24 cellular contexts compared by ENCODE assay signal in genomic region chr3:149593416-149594160, GRCh38.
DNase-seq lines count a peak whose midpoint lies in the region; ATAC-seq and TF ChIP-seq lines count a peak whose summit lies in the region.
"Had no signal": no experiment of that assay in that cellular context is flagged by ENCODE, and none has a peak within 500 bp of the region (broad histone marks: within the 10 kb centered on the region; RNA-seq: fewer than 3 reads in every experiment).

No MANE protein-coding gene starts in this region.

- H3K4me1 Mint-ChIP-seq in neural crest cell, result peaks cover 46% of the 10 kb centered on the region
- H3K4me1 Mint-ChIP-seq: immature natural killer cell had no signal

- 77% methylated on average over 8 of the region's 8 CpGs for WGBS in right cardiac atrium
- 34 to 40% methylated on average over 8 of the region's 8 CpGs for WGBS in tibial nerve, 2 donors

- no peak overlapping the region for H3K27ac Mint-ChIP-seq in neural crest cell (ENCODE audit: unreplicated experiment)
- H3K27ac Mint-ChIP-seq: dendritic cell treated with granulocyte-macrophage colony-stimulating factor and Interleukin-4, amounts not matched to agents 40 ng/mL and 50 ng/mL, for 4 days; immature natural killer cell had no signal

- no peaks in the 10 kb centered on the region for H3K36me3 ChIP-seq in left ventricle myocardium inferior
- H3K36me3 ChIP-seq in tibial nerve, result no peaks in the 10 kb centered on the region
- H3K36me3 ChIP-seq: BLaER1 treated with 17β-estradiol and CSF1 and Interleukin-3, amounts not matched to agents 10 nM and 100 nM; neutrophil; thyroid gland had no signal

- no peaks in the 10 kb centered on the region for H3K27me3 ChIP-seq in left ventricle myocardium inferior (ENCODE audit: low read depth)
- H3K27me3 ChIP-seq in right cardiac atrium (ENCODE audit: control insufficient read depth, insufficient read depth), result no peaks in the 10 kb centered on the region
- H3K27me3 ChIP-seq in tibial nerve, result no peaks in the 10 kb centered on the region
- H3K27me3 ChIP-seq: hepatocyte, thyroid gland had no signal

- no peaks in the 10 kb centered on the region for H3K27me3 Mint-ChIP-seq in neural crest cell (ENCODE audit: low read depth)

- H3K4me1 ChIP-seq in left ventricle myocardium inferior, result peaks cover 79% of the 10 kb centered on the region
- peaks cover 5% of the 10 kb centered on the region for H3K4me1 ChIP-seq in right cardiac atrium (ENCODE audit: control insufficient read depth, insufficient read depth, low read length)
- H3K4me1 ChIP-seq in tibial nerve, result peaks cover 0 to 75% (median 36%) of the 10 kb centered on the region in 4 donors

- no peak for ATAC-seq in right cardiac atrium
- ATAC-seq in GM19035 (IDR thresholded peaks at IDR 0.05; ENCODE audit: unreplicated experiment), result no peak
- ATAC-seq in HG02973 (IDR thresholded peaks at IDR 0.05; ENCODE audit: unreplicated experiment), result no peak
- ATAC-seq: left lobe of liver; stimulated activated naive CD8-positive, alpha-beta T cell treated with anti-CD3 and anti-CD28 coated beads, Interleukin-15, Interleukin-2, amounts not matched to agents 100 U/mL and 50 U/mL, for 24 hours had no signal

- H3K36me3 Mint-ChIP-seq in neural crest cell (ENCODE audit: low read depth), result no peaks in the 10 kb centered on the region
- H3K36me3 Mint-ChIP-seq: immature natural killer cell had no signal

- H3K4me3 Mint-ChIP-seq in neural crest cell, result peak overlapping the region; percentile 7
- H3K4me3 Mint-ChIP-seq: dendritic cell treated with granulocyte-macrophage colony-stimulating factor and Interleukin-4, amounts not matched to agents 40 ng/mL and 50 ng/mL, for 4 days; immature natural killer cell had no signal

- H3K27ac ChIP-seq in left ventricle myocardium inferior (replicated peaks) (peak overlapping the region; percentile 59), right cardiac atrium (ENCODE audit: low read length) (no peak overlapping the region), tibial nerve (peak overlapping the region in 2 of 4 donors; percentile 44 to 63)
- H3K27ac ChIP-seq: hepatocyte, neutrophil, thyroid gland had no signal

- TF ChIP-seq CTCF in left ventricle myocardium inferior (IDR thresholded peaks at IDR 0.05; ENCODE audit: borderline replicate concordance) (no peak), neural crest cell (conservative IDR thresholded peaks at IDR 0.05) (no peak), tibial nerve (IDR thresholded peaks at IDR 0.05) (no peak)

- DNase-seq in left ventricle myocardium inferior (no peak), right cardiac atrium (no peak), astrocyte of the hippocampus (ENCODE audit: low read depth, low spot score) (peak; percentile 43), neural crest cell (ENCODE audit: low read depth, low spot score) (no peak), GM03348 (ENCODE audit: low spot score) (no peak), tibial nerve (ENCODE audit: low spot score in 2 of 2) (no peak)
- DNase-seq: ACHN; activated CD4-positive, alpha-beta T cell treated with anti-CD3 and anti-CD28 coated beads, Interleukin-2, amount 50 U/mL, for 4 hours; activated CD8-positive, alpha-beta memory T cell treated with anti-CD3 and anti-CD28 coated beads, Interleukin-2, amount 50 U/mL, for 48 hours; activated effector memory CD4-positive, alpha-beta T cell treated with Interleukin-2 at 50 U/mL for 16 hours; immature natural killer cell; NCI-H2171 treated with DMSO at 0.1 percent for 48 hours; stimulated activated CD4-positive, alpha-beta T cell treated with anti-CD3 and anti-CD28 coated beads, Interleukin-12 subunit alpha, Interleukin-12 subunit beta, amount 100 ng/mL, for 4 hours; stimulated activated CD4-positive, alpha-beta T cell treated with anti-CD3 and anti-CD28 coated beads, Interleukin-4, amount 100 ng/mL, for 4 hours; stimulated activated naive CD8-positive, alpha-beta T cell treated with anti-CD3 and anti-CD28 coated beads, Interleukin-15, Interleukin-2, amounts not matched to agents 100 U/mL and 50 U/mL, for 24 hours; T-helper 9 cell; thyroid gland had no signal

- peak overlapping the region; percentile 21 for H3K4me3 ChIP-seq in left ventricle myocardium inferior
- H3K4me3 ChIP-seq in right cardiac atrium (ENCODE audit: low read length), result no peak overlapping the region
- no peak overlapping the region for H3K4me3 ChIP-seq in tibial nerve
- H3K4me3 ChIP-seq: BLaER1 treated with 17β-estradiol and CSF1 and Interleukin-3, amounts not matched to agents 10 nM and 100 nM; hepatocyte; thyroid gland had no signal

- H3K9me3 Mint-ChIP-seq in neural crest cell, result no peaks in the 10 kb centered on the region
- H3K9me3 Mint-ChIP-seq: dendritic cell treated with granulocyte-macrophage colony-stimulating factor and Interleukin-4, amounts not matched to agents 40 ng/mL and 50 ng/mL, for 4 days; immature natural killer cell had no signal

- H3K9me3 ChIP-seq in left ventricle myocardium inferior (replicated peaks), result no peaks in the 10 kb centered on the region
- no peaks in the 10 kb centered on the region for H3K9me3 ChIP-seq in right cardiac atrium (ENCODE audit: control insufficient read depth, low read length)
- H3K9me3 ChIP-seq in tibial nerve, result no peaks in the 10 kb centered on the region
- H3K9me3 ChIP-seq: BLaER1 treated with 17β-estradiol and CSF1 and Interleukin-3, amounts not matched to agents 10 nM and 100 nM; neutrophil; thyroid gland had no signal

- intact Hi-C loops in left ventricle myocardium inferior (cut with micrococcal nuclease), result no loop called here
- intact Hi-C loops in right cardiac atrium (cut with DNase I), result no loop called here

- no peak for TF ChIP-seq POLR2A in tibial nerve (IDR thresholded peaks at IDR 0.05)

- no peak for TF ChIP-seq EP300 in tibial nerve (IDR thresholded peaks at IDR 0.05)
